In genomic region chr14:93064411-93065271, GRCh38 we compare ENCODE assay signal across 11 cellular contexts. TPM values are rescaled to one million over a fixed set of nuclear protein-coding genes. Genes with fewer than 3 reads are reported as not detected.
DNase-seq lines count a peak whose midpoint lies in the region; ATAC-seq, FAIRE-seq and TF ChIP-seq lines count a peak whose summit lies in the region.
"Had no signal": no experiment of that assay in that cellular context is flagged by ENCODE, and none has a peak within 500 bp of the region (broad histone marks: within the 10 kb centered on the region; RNA-seq: fewer than 3 reads in every experiment).

No MANE protein-coding gene starts in this region.

- H3K27me3 Mint-ChIP-seq in activated naive CD4-positive, alpha-beta T cell treated with anti-CD3 and anti-CD28 coated beads for 36 hours (ENCODE audit: low read depth), result no peaks in the 10 kb centered on the region
- no peaks in the 10 kb centered on the region for H3K27me3 Mint-ChIP-seq in memory B cell
- H3K27me3 Mint-ChIP-seq in progenitor cell of endocrine pancreas, result no peaks in the 10 kb centered on the region

- no peak for ATAC-seq in activated naive CD4-positive, alpha-beta T cell treated with anti-CD3 and anti-CD28 coated beads, Interleukin-2, amount 50 U/mL, for 72 hours
- no peak for ATAC-seq in memory B cell (ENCODE audit: low read depth)
- ATAC-seq: Panc1 had no signal

- H3K4me3 ChIP-seq in ascending aorta (peak overlapping the region in 1 of 2 donors; percentile 13), uterus (no peak overlapping the region)

- no peak for DNase-seq in activated naive CD4-positive, alpha-beta T cell treated with anti-CD3 and anti-CD28 coated beads, Interleukin-2, amount 50 U/mL, for 72 hours (ENCODE audit: low spot score in 2 of 2)
- DNase-seq in activated naive CD4-positive, alpha-beta T cell treated with anti-CD3 and anti-CD28 coated beads for 36 hours, result no peak
- DNase-seq in ascending aorta (ENCODE audit: low spot score in 2 of 2) (no peak), memory B cell (ENCODE audit: low spot score in 2 of 2) (no peak), uterus (peak in 1 of 2 donors; percentile 65), NCI-H345 treated with DMSO at 0.1 percent for 48 hours (lab: John Stamatoyannopoulos, UW; ENCODE audit: unreplicated experiment) (no peak), urothelium cell line (ENCODE audit: low spot score) (no peak), progenitor cell of endocrine pancreas (ENCODE audit: low spot score, unreplicated experiment) (no peak)
- DNase-seq: dermis blood vessel endothelial cell, NCI-H1417 treated with DMSO at 0.1 percent for 48 hours had no signal

- H3K27me3 ChIP-seq in ascending aorta (no peaks in the 10 kb centered on the region), uterus (no peaks in the 10 kb centered on the region)

- H3K4me3 Mint-ChIP-seq in activated naive CD4-positive, alpha-beta T cell treated with anti-CD3 and anti-CD28 coated beads for 36 hours, result no peak overlapping the region
- H3K4me3 Mint-ChIP-seq in memory B cell (peak overlapping the region; percentile 51), progenitor cell of endocrine pancreas (ENCODE audit: low read depth) (no peak overlapping the region)

- H3K4me1 Mint-ChIP-seq in activated naive CD4-positive, alpha-beta T cell treated with anti-CD3 and anti-CD28 coated beads for 36 hours (ENCODE audit: low read depth), result peaks cover 39% of the 10 kb centered on the region
- H3K4me1 Mint-ChIP-seq in memory B cell, result peaks cover 67% of the 10 kb centered on the region
- peaks cover 8% of the 10 kb centered on the region for H3K4me1 Mint-ChIP-seq in progenitor cell of endocrine pancreas (ENCODE audit: low read depth)

- no peaks in the 10 kb centered on the region for H3K36me3 Mint-ChIP-seq in activated naive CD4-positive, alpha-beta T cell treated with anti-CD3 and anti-CD28 coated beads, Interleukin-2, amount 50 U/mL, for 72 hours
- no peaks in the 10 kb centered on the region for H3K36me3 Mint-ChIP-seq in activated naive CD4-positive, alpha-beta T cell treated with anti-CD3 and anti-CD28 coated beads for 36 hours (ENCODE audit: low read depth)
- H3K36me3 Mint-ChIP-seq in memory B cell (no peaks in the 10 kb centered on the region), progenitor cell of endocrine pancreas (ENCODE audit: insufficient read depth) (no peaks in the 10 kb centered on the region)

- no peaks in the 10 kb centered on the region for H3K9me3 Mint-ChIP-seq in activated naive CD4-positive, alpha-beta T cell treated with anti-CD3 and anti-CD28 coated beads, Interleukin-2, amount 50 U/mL, for 72 hours
- H3K9me3 Mint-ChIP-seq in activated naive CD4-positive, alpha-beta T cell treated with anti-CD3 and anti-CD28 coated beads for 36 hours, result no peaks in the 10 kb centered on the region
- H3K9me3 Mint-ChIP-seq in memory B cell (no peaks in the 10 kb centered on the region), progenitor cell of endocrine pancreas (ENCODE audit: low read depth) (no peaks in the 10 kb centered on the region)

- H3K36me3 ChIP-seq in ascending aorta (no peaks in the 10 kb centered on the region), uterus (no peaks in the 10 kb centered on the region)

- H3K4me1 ChIP-seq in ascending aorta (peaks cover 3 to 38% of the 10 kb centered on the region in 2 donors), uterus (peaks cover 11% of the 10 kb centered on the region in 2 donors)

- TF ChIP-seq CTCF in ascending aorta (IDR thresholded peaks at IDR 0.05) (no peak), uterus (IDR thresholded peaks at IDR 0.05) (no peak), progenitor cell of endocrine pancreas (IDR thresholded peaks at IDR 0.05; ENCODE audit: unreplicated experiment) (no peak)

- intact Hi-C loops in activated naive CD4-positive, alpha-beta T cell treated with anti-CD3 and anti-CD28 coated beads for 36 hours (cut with micrococcal nuclease), result no loop called here
- intact Hi-C loops in ascending aorta (cut with DNase I) (no loop called here), uterus (cut with DNase I; ENCODE audit: low total_unique reads) (no loop called here)

- TF ChIP-seq POLR2A in uterus (IDR thresholded peaks at IDR 0.05), result no peak

- H3K27ac Mint-ChIP-seq in activated naive CD4-positive, alpha-beta T cell treated with anti-CD3 and anti-CD28 coated beads, Interleukin-2, amount 50 U/mL, for 72 hours, result peak overlapping the region; percentile 16 to 73
- H3K27ac Mint-ChIP-seq in activated naive CD4-positive, alpha-beta T cell treated with anti-CD3 and anti-CD28 coated beads for 36 hours, result no peak overlapping the region
- H3K27ac Mint-ChIP-seq in memory B cell, result peak overlapping the region; percentile 89
- H3K27ac Mint-ChIP-seq in progenitor cell of endocrine pancreas, result no peak overlapping the region

- CTCF ChIA-PET in activated naive CD4-positive, alpha-beta T cell treated with anti-CD3 and anti-CD28 coated beads for 36 hours (lab: Charles Lee), result interaction anchor here (0.6 to 2.7 kb wide), 2 partner anchors 49 to 881 kb away, joined by 6 to 12 read pairs; no protein-coding TSS in a partner anchor

- H3K9me3 ChIP-seq in ascending aorta, result no peaks in the 10 kb centered on the region
- no peaks in the 10 kb centered on the region for H3K9me3 ChIP-seq in uterus

- H3K27ac ChIP-seq in ascending aorta (peak overlapping the region; percentile 63 to 74), uterus (peak overlapping the region; percentile 77 to 88)

- FAIRE-seq in urothelium cell line (lab: Jason Lieb, UNC), result no peak

RNA-seq across cellular contexts. Expression of gene ITPK1, which starts 51.1 kb away (rescaled TPM):
- total RNA-seq in activated naive CD4-positive, alpha-beta T cell treated with anti-CD3 and anti-CD28 coated beads, Interleukin-2, amount 50 U/mL, for 72 hours, result 10 to 100 TPM; 15.2 to 33.2 TPM
- 10 to 100 TPM; 12.2 to 18.9 TPM for total RNA-seq in activated naive CD4-positive, alpha-beta T cell treated with anti-CD3 and anti-CD28 coated beads for 36 hours
- total RNA-seq in ascending aorta, result 85.3 TPM
- total RNA-seq in uterus, result 10 to 100 TPM; 19.7 to 97.7 (median 26.5) TPM
- 71.3 and 72.0 TPM in 2 replicates for total RNA-seq in progenitor cell of endocrine pancreas

Comparison
In these comparisons a context has a peak if more than half of its experiments do, and no peak if none do; other contexts are left out.
1. H3K27ac Mint-ChIP-seq: peak in activated naive CD4-positive, alpha-beta T cell treated with anti-CD3 and anti-CD28 coated beads, Interleukin-2, amount 50 U/mL, for 72 hours (2 of 2) and memory B cell (single experiment); none in activated naive CD4-positive, alpha-beta T cell treated with anti-CD3 and anti-CD28 coated beads for 36 hours (single experiment) and progenitor cell of endocrine pancreas (single experiment).